ENCODE assay signal across 1 cellular context in the genomic region with DNA sequence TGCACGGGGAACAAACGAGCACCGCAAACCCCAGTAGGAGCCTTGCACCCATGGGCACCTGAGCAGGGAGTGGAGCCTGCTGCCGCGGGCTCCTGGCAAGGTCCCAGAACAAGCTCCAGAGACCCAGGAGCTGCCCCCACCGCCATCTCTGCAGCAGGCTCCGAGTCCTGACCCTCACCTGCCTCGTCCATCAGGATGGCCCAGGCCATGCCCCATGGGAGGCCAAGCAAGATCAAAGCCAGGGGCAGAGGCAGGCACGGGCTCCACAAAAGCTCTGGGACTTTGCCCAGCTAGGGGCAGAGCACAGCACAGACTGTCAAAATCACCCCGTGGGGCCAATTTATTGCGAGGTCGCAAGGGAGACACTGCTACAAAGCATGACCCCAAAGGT.
TF ChIP-seq lines count a peak whose summit lies in the region.

No MANE protein-coding gene starts in this region.

TF ChIP-seq in SK-N-SH treated with all-trans-retinoic acid at 6 μM for 48 hours, 23 proteins besides CTCF, POLR2A, EP300 and RAD21 (continued from another document):
- TF ChIP-seq, protein P1, sequence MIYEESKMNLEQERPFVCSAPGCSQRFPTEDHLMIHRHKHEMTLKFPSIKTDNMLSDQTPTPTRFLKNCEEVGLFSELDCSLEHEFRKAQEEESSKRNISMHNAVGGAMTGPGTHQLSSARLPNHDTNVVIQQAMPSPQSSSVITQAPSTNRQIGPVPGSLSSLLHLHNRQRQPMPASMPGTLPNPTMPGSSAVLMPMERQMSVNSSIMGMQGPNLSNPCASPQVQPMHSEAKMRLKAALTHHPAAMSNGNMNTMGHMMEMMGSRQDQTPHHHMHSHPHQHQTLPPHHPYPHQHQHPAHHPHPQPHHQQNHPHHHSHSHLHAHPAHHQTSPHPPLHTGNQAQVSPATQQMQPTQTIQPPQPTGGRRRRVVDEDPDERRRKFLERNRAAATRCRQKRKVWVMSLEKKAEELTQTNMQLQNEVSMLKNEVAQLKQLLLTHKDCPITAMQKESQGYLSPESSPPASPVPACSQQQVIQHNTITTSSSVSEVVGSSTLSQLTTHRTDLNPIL (CRISPR knock-in tag; IDR thresholded peaks at IDR 0.05; ENCODE audit: low read depth): no peak
